8 cellular contexts compared by ENCODE assay signal in genomic region chrX:107777536-107777832, GRCh38. TPM values are rescaled to one million over a fixed set of nuclear protein-coding genes. Genes with fewer than 3 reads are reported as not detected.
A peak's percentile ranks its signal among the peaks of the same experiment; 100 is the strongest.
DNase-seq lines count a peak whose midpoint lies in the region; ATAC-seq and TF ChIP-seq lines count a peak whose summit lies in the region.

Gene NCBP2L, plus strand, starts transcription at chrX:107777733. Its CDS starts 16,488 bp downstream, at chrX:107794221.

- H3K4me1 Mint-ChIP-seq in naive B cell, result peaks cover 13 to 20% (median 15%) of the 10 kb centered on the region in 3 donors

- H3K27me3 ChIP-seq in HUES48 (ENCODE audit: control insufficient read depth, insufficient read depth, low read length), result peaks cover 46% of the 10 kb centered on the region
- H3K27me3 ChIP-seq in aorta (ENCODE audit: control insufficient read depth in 1 of 2, insufficient read depth in 2 of 2, low read length in 1 of 2), result no peaks in the 10 kb centered on the region

- H3K9me3 ChIP-seq in HUES48 (ENCODE audit: control insufficient read depth, insufficient read depth, low read length) (no peaks in the 10 kb centered on the region), aorta (ENCODE audit: control insufficient read depth, low read length) (no peaks in the 10 kb centered on the region)

- DNase-seq in cardiac fibroblast (ENCODE audit: low read depth in 2 of 2) (no peak), naive B cell (no peak), DMS114 treated with DMSO at 0.1 percent for 48 hours (lab: John Stamatoyannopoulos, UW; ENCODE audit: unreplicated experiment) (no peak), aorta (no peak), cerebellum (ENCODE audit: low spot score) (no peak), DMS153 treated with DMSO at 0.1 percent for 48 hours (lab: John Stamatoyannopoulos, UW; ENCODE audit: unreplicated experiment) (no peak)

- no peak within 1 kb of the TSS for H3K9ac ChIP-seq in HUES48 (ENCODE audit: low read depth, low read length)

- peaks cover 0 to 2% (median 0%) of the 10 kb centered on the region in 7 donors for H3K9me3 Mint-ChIP-seq in naive B cell

- 59 to 63% methylated on average over 6 of the region's 6 CpGs for WGBS in aorta, 2 donors

- peak within 1 kb of the TSS; percentile 79 to 97 (median 92) for H3K4me3 Mint-ChIP-seq in naive B cell

- H3K36me3 ChIP-seq in HUES48 (ENCODE audit: control insufficient read depth, insufficient read depth, low read length) (no peaks in the 10 kb centered on the region), aorta (ENCODE audit: control insufficient read depth in 1 of 2, insufficient read depth in 2 of 2, low read length in 1 of 2) (no peaks in the 10 kb centered on the region)

- ATAC-seq in naive B cell (ENCODE audit: low read depth in 2 of 2) (no peak), aorta (ENCODE audit: low FRiP score) (no peak)

- peak within 1 kb of the TSS; percentile 71 for H3K4me3 ChIP-seq in HUES48 (ENCODE audit: low read depth, low read length)
- H3K4me3 ChIP-seq in cardiac fibroblast (replicated peaks in 1 of 2; ENCODE audit: low read depth in 2 of 2, low read length in 2 of 2), result peak within 1 kb of the TSS; percentile 53 to 56
- peak within 1 kb of the TSS in 1 of 2 donors; percentile 32 for H3K4me3 ChIP-seq in aorta (ENCODE audit: low read length in 2 of 2)

- TF ChIP-seq CTCF in 22Rv1 (IDR thresholded peaks at IDR 0.05) (0 out of 2 replicates have a peak, but pooled peaks have one; percentile 8), cardiac fibroblast (IDR thresholded peaks at IDR 0.05; ENCODE audit: low read depth, low read length) (no peak)

- H3K4me1 ChIP-seq in HUES48 (ENCODE audit: control insufficient read depth, insufficient read depth, low read length), result peaks cover 39% of the 10 kb centered on the region
- peaks cover 0 to 2% of the 10 kb centered on the region in 2 donors for H3K4me1 ChIP-seq in aorta (ENCODE audit: control insufficient read depth in 1 of 2, insufficient read depth in 2 of 2, low read length in 2 of 2)

- intact Hi-C loops in aorta (cut with DNase I), result loop anchor here (2.0 to 5.0 kb wide), 4 partner anchors 59 to 120 kb away; no protein-coding TSS in a partner anchor

- H3K27me3 Mint-ChIP-seq in naive B cell, result peaks cover 0 to 15% (median 0%) of the 10 kb centered on the region in 3 donors

- no peak within 1 kb of the TSS for H3K27ac ChIP-seq in 22Rv1
- no peak within 1 kb of the TSS for H3K27ac ChIP-seq in HUES48 (ENCODE audit: low read depth, low read length)
- no peak within 1 kb of the TSS for H3K27ac ChIP-seq in aorta (ENCODE audit: low read depth in 1 of 2, low read length in 2 of 2)

- peak within 1 kb of the TSS; percentile 29 to 95 (median 77) for H3K27ac Mint-ChIP-seq in naive B cell

- no peaks in the 10 kb centered on the region for H3K36me3 Mint-ChIP-seq in naive B cell

RNA-seq across cellular contexts. Expression of gene NCBP2L, which starts in this region (rescaled TPM):
- polyA plus RNA-seq in naive B cell (ENCODE audit: low read depth in 6 of 6) (under 1 TPM in 1 of 6 donors, not detected in 5; 0.15 TPM), aorta (not detected)
- total RNA-seq in aorta (not detected), cerebellum (not detected)
